ENCODE assay signal across 1 cellular context in genomic region chr10:21528452-21529235, GRCh38.
TF ChIP-seq lines count a peak whose summit lies in the region.

No MANE protein-coding gene starts in this region.

TF ChIP-seq in HEK293, 187 proteins besides CTCF, POLR2A, EP300 and RAD21 (continued from another document):
- no peak for TF ChIP-seq ZNF26 (tag by site-specific recombination; IDR thresholded peaks at IDR 0.05)
- TF ChIP-seq ZNF777 (tag by site-specific recombination; IDR thresholded peaks at IDR 0.05; ENCODE audit: borderline replicate concordance): no peak
- peak; percentile 25; the same call in 1 of the 2 replicates for TF ChIP-seq ZEB2 (tag by site-specific recombination; IDR thresholded peaks at IDR 0.05)
- peak; percentile 56 for TF ChIP-seq ZNF513 (tag by site-specific recombination; IDR thresholded peaks at IDR 0.05)
- 0 out of 2 replicates have a peak, but pooled peaks have one; percentile 9 for TF ChIP-seq PATZ1 (tag by site-specific recombination; IDR thresholded peaks at IDR 0.05)
- TF ChIP-seq ZNF366 (tag by site-specific recombination; conservative IDR thresholded peaks at IDR 0.05): peak; percentile 85
- peak; percentile 50; the same call in 1 of the 2 replicates for TF ChIP-seq ZNF580 (tag by site-specific recombination; IDR thresholded peaks at IDR 0.05)
- no peak for TF ChIP-seq ZNF701 (tag by site-specific recombination; IDR thresholded peaks at IDR 0.05)
- TF ChIP-seq REST (tag by site-specific recombination; IDR thresholded peaks at IDR 0.05): no peak
- no peak for TF ChIP-seq KLF9 (tag by site-specific recombination; IDR thresholded peaks at IDR 0.05; ENCODE audit: low read depth)
- peak; percentile 82 for TF ChIP-seq PRDM6 (tag by site-specific recombination; IDR thresholded peaks at IDR 0.05)
- peak; percentile 10; the same call in 1 of the 2 replicates for TF ChIP-seq ZBTB8A (tag by site-specific recombination; IDR thresholded peaks at IDR 0.05)
- TF ChIP-seq PRDM1 (tag by site-specific recombination; IDR thresholded peaks at IDR 0.05): peak; percentile 17
- no peak for TF ChIP-seq ZNF830 (tag by site-specific recombination; IDR thresholded peaks at IDR 0.05; ENCODE audit: low read depth)
- no peak for TF ChIP-seq ZNF585B (tag by site-specific recombination; IDR thresholded peaks at IDR 0.05)
- no peak for TF ChIP-seq ZBTB11 (tag by site-specific recombination; conservative IDR thresholded peaks at IDR 0.05; ENCODE audit: low read depth)
- 0 out of 2 replicates have a peak, but pooled peaks have one; percentile 41 for TF ChIP-seq ZSCAN30 (tag by site-specific recombination; IDR thresholded peaks at IDR 0.05)
- no peak for TF ChIP-seq ZNF561 (tag by site-specific recombination; IDR thresholded peaks at IDR 0.05; ENCODE audit: borderline replicate concordance)
